In genomic region chr3:141064255-141064926, GRCh38 we compare ENCODE assay signal across 26 cellular contexts. TPM values are rescaled to one million over a fixed set of nuclear protein-coding genes. Genes with fewer than 3 reads are reported as not detected.
DNase-seq lines count a peak whose midpoint lies in the region; ATAC-seq and TF ChIP-seq lines count a peak whose summit lies in the region.
"Had no signal": no experiment of that assay in that cellular context is flagged by ENCODE, and none has a peak within 500 bp of the region (broad histone marks: within the 10 kb centered on the region; RNA-seq: fewer than 3 reads in every experiment).

No MANE protein-coding gene starts in this region.

- ATAC-seq in left ventricle myocardium superior, result peak; percentile 62
- ATAC-seq: left colon; stimulated activated naive B cell treated with anti-CD40 and anti-IgM and Interleukin-4, amounts not matched to agents 10 μg/mL and 1 μg/mL and 100 μg/mL, for 72 hours had no signal

- no peaks in the 10 kb centered on the region for H3K36me3 Mint-ChIP-seq in osteocyte (ENCODE audit: unreplicated experiment)
- H3K36me3 Mint-ChIP-seq: CD4-positive, alpha-beta memory T cell; stimulated activated naive B cell treated with anti-CD40 and anti-IgM and Interleukin-4, amounts not matched to agents 10 μg/mL and 1 μg/mL and 100 μg/mL, for 72 hours had no signal

- no peak overlapping the region for H3K4me3 Mint-ChIP-seq in osteocyte (ENCODE audit: unreplicated experiment)
- H3K4me3 Mint-ChIP-seq: activated naive CD4-positive, alpha-beta T cell treated with anti-CD3 and anti-CD28 coated beads for 36 hours; CD4-positive, alpha-beta memory T cell; stimulated activated naive B cell treated with anti-CD40 and anti-IgM and Interleukin-4, amounts not matched to agents 10 μg/mL and 1 μg/mL and 100 μg/mL, for 72 hours had no signal

- TF ChIP-seq CTCF in coronary artery (IDR thresholded peaks at IDR 0.05) (no peak), osteocyte (IDR thresholded peaks at IDR 0.05) (no peak), GM13976 (IDR thresholded peaks at IDR 0.05; ENCODE audit: borderline replicate concordance, control extremely low read depth, extremely low read depth, insufficient read depth, missing control alignments) (no peak)

- H3K4me3 ChIP-seq in BLaER1 (no peak overlapping the region), coronary artery (no peak overlapping the region)
- H3K4me3 ChIP-seq: adrenal gland, MG63, ovary had no signal

- H3K27me3 Mint-ChIP-seq in osteocyte (ENCODE audit: unreplicated experiment), result no peaks in the 10 kb centered on the region

- H3K27ac ChIP-seq in BLaER1, result no peak overlapping the region
- H3K27ac ChIP-seq in coronary artery, result no peak overlapping the region
- H3K27ac ChIP-seq: adrenal gland, ovary had no signal

- no peak overlapping the region for H3K9ac ChIP-seq in BLaER1

- in situ Hi-C loops in GM13976 (cut with MboI; ENCODE audit: low sequenced_read_pairs, unreplicated experiment), result no loop called here

- no peaks in the 10 kb centered on the region for H3K9me3 Mint-ChIP-seq in osteocyte (ENCODE audit: unreplicated experiment)

- H3K4me1 ChIP-seq in BLaER1, result peaks cover 10% of the 10 kb centered on the region
- H3K4me1 ChIP-seq: adrenal gland had no signal

- H3K9me3 ChIP-seq in BLaER1, result peaks cover 8% of the 10 kb centered on the region
- H3K9me3 ChIP-seq: adrenal gland, MG63, ovary had no signal

- DNase-seq in coronary artery (ENCODE audit: low spot score) (peak; percentile 36), left ventricle myocardium superior (no peak), osteocyte (ENCODE audit: extremely low spot score, unreplicated experiment) (peak; percentile 19), AG08396 (ENCODE audit: low spot score) (no peak), GM13976 (ENCODE audit: low spot score) (no peak), RKO (ENCODE audit: low spot score) (no peak), SIG-M5 treated with dmso at 0.1 percent for 504 hours (lab: John Stamatoyannopoulos, UW; ENCODE audit: unreplicated experiment) (no peak)
- DNase-seq: activated CD4-positive, CD25-positive, alpha-beta regulatory T cell; activated naive CD4-positive, alpha-beta T cell treated with anti-CD3 and anti-CD28 coated beads for 36 hours; CD4-positive, alpha-beta memory T cell; DMS153; effector memory CD4-positive, alpha-beta T cell; left colon; MG63; NCI-H1105 treated with DMSO at 0.1 percent for 48 hours; NCI-H2029 treated with DMSO at 0.1 percent for 48 hours; NCI-H526; ovary; SIG-M5; stimulated activated CD4-positive, alpha-beta T cell treated with anti-CD3 and anti-CD28 coated beads, Interleukin-15, amount 100 ng/mL, for 24 hours; stimulated activated naive B cell treated with anti-CD40 and anti-IgM and Interleukin-4, amounts not matched to agents 10 μg/mL and 1 μg/mL and 100 μg/mL, for 72 hours; T1000 had no signal

- intact Hi-C loops in left ventricle myocardium superior (cut with micrococcal nuclease), result no loop called here

- H4K20me1 ChIP-seq in BLaER1, result no peaks in the 10 kb centered on the region

- H3K27me3 ChIP-seq in BLaER1, result no peaks in the 10 kb centered on the region
- H3K27me3 ChIP-seq: adrenal gland, ovary had no signal

- H3K4me1 Mint-ChIP-seq in osteocyte (ENCODE audit: unreplicated experiment), result peaks cover 5% of the 10 kb centered on the region
- H3K4me1 Mint-ChIP-seq: CD4-positive, alpha-beta memory T cell; stimulated activated naive B cell treated with anti-CD40 and anti-IgM and Interleukin-4, amounts not matched to agents 10 μg/mL and 1 μg/mL and 100 μg/mL, for 72 hours had no signal

- no peak overlapping the region for H3K27ac Mint-ChIP-seq in osteocyte (ENCODE audit: unreplicated experiment)
- H3K27ac Mint-ChIP-seq: activated naive CD4-positive, alpha-beta T cell treated with anti-CD3 and anti-CD28 coated beads for 36 hours; CD4-positive, alpha-beta memory T cell; stimulated activated naive B cell treated with anti-CD40 and anti-IgM and Interleukin-4, amounts not matched to agents 10 μg/mL and 1 μg/mL and 100 μg/mL, for 72 hours had no signal

- peak overlapping the region; percentile 66 for H3K4me2 ChIP-seq in BLaER1

- no peaks in the 10 kb centered on the region for H3K36me3 ChIP-seq in BLaER1
- H3K36me3 ChIP-seq: adrenal gland, MG63, ovary had no signal

RNA-seq across cellular contexts. Expression of gene SPSB4, which starts 13.2 kb away (rescaled TPM):
- total RNA-seq in left ventricle myocardium superior, result 5.3 TPM
- 2.0 and 3.3 TPM in 2 replicates for total RNA-seq in osteocyte
- total RNA-seq: activated naive CD4-positive, alpha-beta T cell treated with anti-CD3 and anti-CD28 coated beads for 36 hours; CD4-positive, alpha-beta memory T cell; fibroblast of villous mesenchyme; HT-29 had no signal

Comparison
In these comparisons a context has a peak if more than half of its experiments do, and no peak if none do; other contexts are left out.
1. DNase-seq: peak in coronary artery (single experiment) and osteocyte (single experiment); none in left ventricle myocardium superior (single experiment), AG08396 (single experiment), GM13976 (single experiment), RKO (single experiment) and SIG-M5 treated with dmso at 0.1 percent for 504 hours (single experiment).